Comparison of ENCODE assay signal across 8 cellular contexts in genomic region chr5:55712023-55712859, GRCh38. TPM values are rescaled to one million over a fixed set of nuclear protein-coding genes. Genes with fewer than 3 reads are reported as not detected.
A peak's percentile ranks its signal among the peaks of the same experiment; 100 is the strongest.
DNase-seq lines count a peak whose midpoint lies in the region; ATAC-seq and TF ChIP-seq lines count a peak whose summit lies in the region.

A gene with protein sequence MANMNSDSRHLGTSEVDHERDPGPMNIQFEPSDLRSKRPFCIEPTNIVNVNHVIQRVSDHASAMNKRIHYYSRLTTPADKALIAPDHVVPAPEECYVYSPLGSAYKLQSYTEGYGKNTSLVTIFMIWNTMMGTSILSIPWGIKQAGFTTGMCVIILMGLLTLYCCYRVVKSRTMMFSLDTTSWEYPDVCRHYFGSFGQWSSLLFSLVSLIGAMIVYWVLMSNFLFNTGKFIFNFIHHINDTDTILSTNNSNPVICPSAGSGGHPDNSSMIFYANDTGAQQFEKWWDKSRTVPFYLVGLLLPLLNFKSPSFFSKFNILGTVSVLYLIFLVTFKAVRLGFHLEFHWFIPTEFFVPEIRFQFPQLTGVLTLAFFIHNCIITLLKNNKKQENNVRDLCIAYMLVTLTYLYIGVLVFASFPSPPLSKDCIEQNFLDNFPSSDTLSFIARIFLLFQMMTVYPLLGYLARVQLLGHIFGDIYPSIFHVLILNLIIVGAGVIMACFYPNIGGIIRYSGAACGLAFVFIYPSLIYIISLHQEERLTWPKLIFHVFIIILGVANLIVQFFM (minus strand): TSS chr5:55712324. CDS start chr5:55697958, 14,366 bp downstream.

- CTCF ChIA-PET in mammary epithelial cell (lab: Charles Lee; ENCODE audit: low non-redundant PET) = no interaction called here

- no peaks in the 10 kb centered on the region for H3K27me3 ChIP-seq in ACC112 (ENCODE audit: insufficient read depth, low read length)
- H3K27me3 ChIP-seq in mammary epithelial cell (ENCODE audit: insufficient read depth, low read length) = no peaks in the 10 kb centered on the region
- H3K27me3 ChIP-seq in smooth muscle cell (ENCODE audit: low read depth) = no peaks in the 10 kb centered on the region

- H3K36me3 ChIP-seq in ACC112 (ENCODE audit: insufficient read depth, low read length) (peaks cover 4% of the 10 kb centered on the region; the same call in 1 of the 2 replicates), mammary epithelial cell (ENCODE audit: insufficient read depth, low read length) (no peaks in the 10 kb centered on the region), smooth muscle cell (ENCODE audit: low read depth) (no peaks in the 10 kb centered on the region)

- H3K4me3 ChIP-seq in ACC112 (ENCODE audit: low read depth, low read length) (peak within 1 kb of the TSS; percentile 98), mammary epithelial cell (replicated peaks in 1 of 3; ENCODE audit: insufficient read depth in 1 of 3, low read depth in 2 of 3, low read length in 3 of 3) (peak within 1 kb of the TSS; percentile 66 to 99 (median 98)), smooth muscle cell (peak within 1 kb of the TSS; percentile 91)

- H3K79me2 ChIP-seq in ACC112 (ENCODE audit: control insufficient read depth, insufficient read depth, low read length, unreplicated experiment) (peaks cover 7% of the 10 kb centered on the region), mammary epithelial cell (ENCODE audit: insufficient read depth, low read length) (peaks cover 21% of the 10 kb centered on the region), smooth muscle cell (ENCODE audit: low read depth) (peaks cover 15% of the 10 kb centered on the region)

- H3K4me1 ChIP-seq in ACC112 (ENCODE audit: control insufficient read depth, insufficient read depth, low read length, unreplicated experiment) (peaks cover 5% of the 10 kb centered on the region), mammary epithelial cell (ENCODE audit: insufficient read depth, low read length) (peaks cover 18% of the 10 kb centered on the region), smooth muscle cell (ENCODE audit: low read depth) (peaks cover 5% of the 10 kb centered on the region)

- intact Hi-C loops in mammary epithelial cell (cut with micrococcal nuclease) = loop anchor here (5.0 kb wide), 2 partner anchors 210 to 490 kb away; no protein-coding TSS in a partner anchor

- no peaks in the 10 kb centered on the region for H3F3A ChIP-seq in smooth muscle cell (ENCODE audit: low read depth)

- H3K9ac ChIP-seq in mammary epithelial cell (ENCODE audit: insufficient read depth, low read length) (peak within 1 kb of the TSS; percentile 86), smooth muscle cell (ENCODE audit: low read depth) (peak within 1 kb of the TSS; percentile 73)

- 1% methylated on average over 30 of the region's 55 CpGs for WGBS in mammary epithelial cell (ENCODE audit: low coverage, missing lambda C conversion rate)
- under 1% methylated on average over 55 of the region's 55 CpGs for WGBS in smooth muscle cell (ENCODE audit: low lambda C conversion rate)

- peaks cover 2% of the 10 kb centered on the region for H3K9me3 ChIP-seq in mammary epithelial cell (replicated peaks; ENCODE audit: insufficient read depth, low read length)
- no peaks in the 10 kb centered on the region for H3K9me3 ChIP-seq in smooth muscle cell (replicated peaks; ENCODE audit: low read depth)

- in situ Hi-C loops in mammary epithelial cell (cut with MboI; ENCODE audit: low sequenced_read_pairs in 2 of 2) = loop anchor here in 1 of 2 donors (25.0 kb wide), 1 partner anchor 200 kb away; no protein-coding TSS in a partner anchor

- no TSS peak for BruUV-seq in mammary epithelial cell (replicated peaks; lab: Mats Ljungman, UMichigan)

- H3K27ac ChIP-seq in ACC112 (ENCODE audit: low read depth, low read length) (no peak within 1 kb of the TSS), VCaP (peak within 1 kb of the TSS; percentile 50; the same call in 1 of the 2 replicates), mammary epithelial cell (ENCODE audit: insufficient read depth, low read depth, low read length) (peak within 1 kb of the TSS; percentile 75), smooth muscle cell (ENCODE audit: low read depth) (no peak within 1 kb of the TSS)

- dilution Hi-C loops in mammary epithelial cell (cut with HindIII; ENCODE audit: low sequenced_read_pairs) = no loop called here

- ATAC-seq in GM18870 (IDR thresholded peaks at IDR 0.05; ENCODE audit: unreplicated experiment) (peak; percentile 96), HG03135 (IDR thresholded peaks at IDR 0.05; ENCODE audit: unreplicated experiment) (peak; percentile 100)

- DNase-seq in NCI-H2196 treated with DMSO at 0.1 percent for 48 hours (lab: John Stamatoyannopoulos, UW; ENCODE audit: unreplicated experiment) (peak; percentile 55), mammary epithelial cell (peak; percentile 91), iPS-NIHi7 (ENCODE audit: extremely low spot score) (peak; percentile 97), smooth muscle cell (lab: John Stamatoyannopoulos, UW; ENCODE audit: unreplicated experiment) (peak; percentile 69)

- H3K4me2 ChIP-seq in mammary epithelial cell (ENCODE audit: insufficient read depth, low read depth, low read length) (peak within 1 kb of the TSS; percentile 99), smooth muscle cell (peak within 1 kb of the TSS; percentile 88)

- H2AFZ ChIP-seq in ACC112 (ENCODE audit: low read length, unreplicated experiment) (peak within 1 kb of the TSS; percentile 95), mammary epithelial cell (ENCODE audit: low read depth, low read length) (peak within 1 kb of the TSS; percentile 100), smooth muscle cell (ENCODE audit: low read depth) (peak within 1 kb of the TSS; percentile 99)

- TF ChIP-seq CTCF in VCaP (conservative IDR thresholded peaks at IDR 0.05) = no peak
- no peak for TF ChIP-seq CTCF in mammary epithelial cell (conservative IDR thresholded peaks at IDR 0.05 in 1 of 2, IDR thresholded peaks at IDR 0.05 in 1 of 2; ENCODE audit: extremely low read depth in 1 of 2, insufficient read depth in 1 of 2, low read depth in 1 of 2, low read length in 2 of 2)
- TF ChIP-seq CTCF in smooth muscle cell (IDR thresholded peaks at IDR 0.05; ENCODE audit: borderline replicate concordance, insufficient read depth, poor library complexity, severe bottlenecking) = no peak

- no peaks in the 10 kb centered on the region for H4K20me1 ChIP-seq in mammary epithelial cell (ENCODE audit: insufficient read depth, low read length)
- H4K20me1 ChIP-seq in smooth muscle cell (ENCODE audit: low read depth) = no peaks in the 10 kb centered on the region

RNA-seq across cellular contexts. Expression of the gene that starts here (rescaled TPM):
- total RNA-seq in mammary epithelial cell (10 to 100 TPM; 23.0 to 62.5 TPM), smooth muscle cell (41.0 and 43.9 TPM in 2 replicates)
- polyA plus RNA-seq in mammary epithelial cell (14.4 TPM), smooth muscle cell (19.8 and 20.8 TPM in 2 replicates)
- polyA minus RNA-seq in mammary epithelial cell = 12.2 TPM

Comparison
In these comparisons a context has a peak if more than half of its experiments do, and no peak if none do; other contexts are left out.
1. H3K27ac ChIP-seq: peak in VCaP (single experiment) and mammary epithelial cell (single experiment); none in ACC112 (single experiment) and smooth muscle cell (single experiment).
2. Peak in every context shown above with its lines, with median percentiles within 50 percentile points of each other: H2AFZ ChIP-seq, H3K4me3 ChIP-seq and DNase-seq.